Comparison of ENCODE assay signal across 8 cellular contexts in genomic region chr2:106575955-106576354, GRCh38.
DNase-seq lines count a peak whose midpoint lies in the region; ATAC-seq lines count a peak whose summit lies in the region.

No MANE protein-coding gene starts in this region.

- H3K27me3 ChIP-seq in aorta (ENCODE audit: control insufficient read depth in 1 of 2, insufficient read depth in 2 of 2, low read length in 1 of 2): no peaks in the 10 kb centered on the region

- H3K36me3 ChIP-seq in aorta (ENCODE audit: control insufficient read depth in 1 of 2, insufficient read depth in 2 of 2, low read length in 1 of 2): no peaks in the 10 kb centered on the region

- DNase-seq in SIG-M5 treated with dmso at 0.1 percent for 504 hours (lab: John Stamatoyannopoulos, UW; ENCODE audit: unreplicated experiment): peak; percentile 38
- DNase-seq in SIG-M5 (lab: John Stamatoyannopoulos, UW): no peak
- DNase-seq in left lobe of liver (ENCODE audit: low spot score): peak; percentile 52
- peak; percentile 63 to 83 for DNase-seq in aorta
- no peak for DNase-seq in medulla oblongata (ENCODE audit: extremely low spot score)

- intact Hi-C loops in aorta (cut with DNase I): no loop called here

- no peak overlapping the region for H3K4me3 ChIP-seq in aorta (ENCODE audit: low read length in 2 of 2)

- H3K9me3 ChIP-seq in aorta (ENCODE audit: control insufficient read depth, low read length): no peaks in the 10 kb centered on the region

- H3K4me1 ChIP-seq in aorta (ENCODE audit: control insufficient read depth in 1 of 2, insufficient read depth in 2 of 2, low read length in 2 of 2): no peaks in the 10 kb centered on the region

- peak overlapping the region; percentile 39 for H3K27ac ChIP-seq in cingulate gyrus (ENCODE audit: low read depth, low read length)
- H3K27ac ChIP-seq in aorta (ENCODE audit: low read depth in 1 of 2, low read length in 2 of 2): no peak overlapping the region

- 15 to 22% methylated on average over 6 of the region's 6 CpGs for whole genome bisulfite sequencing in aorta, 2 donors

- peak; percentile 65 for ATAC-seq in left lobe of liver
- ATAC-seq in aorta (ENCODE audit: low FRiP score): peak; percentile 47
- no peak for ATAC-seq in GM19397 (IDR thresholded peaks at IDR 0.05; ENCODE audit: unreplicated experiment)
- ATAC-seq in HG03045 (IDR thresholded peaks at IDR 0.05; ENCODE audit: unreplicated experiment): no peak

Comparison
In these comparisons a context has a peak if more than half of its experiments do, and no peak if none do; other contexts are left out.
1. DNase-seq: peak in SIG-M5 treated with dmso at 0.1 percent for 504 hours (single experiment), left lobe of liver (single experiment) and aorta (2 of 2); none in SIG-M5 (single experiment) and medulla oblongata (single experiment).
2. ATAC-seq: peak in left lobe of liver (single experiment) and aorta (single experiment); none in GM19397 (single experiment) and HG03045 (single experiment).